32 cellular contexts compared by ENCODE assay signal in the genomic region with DNA sequence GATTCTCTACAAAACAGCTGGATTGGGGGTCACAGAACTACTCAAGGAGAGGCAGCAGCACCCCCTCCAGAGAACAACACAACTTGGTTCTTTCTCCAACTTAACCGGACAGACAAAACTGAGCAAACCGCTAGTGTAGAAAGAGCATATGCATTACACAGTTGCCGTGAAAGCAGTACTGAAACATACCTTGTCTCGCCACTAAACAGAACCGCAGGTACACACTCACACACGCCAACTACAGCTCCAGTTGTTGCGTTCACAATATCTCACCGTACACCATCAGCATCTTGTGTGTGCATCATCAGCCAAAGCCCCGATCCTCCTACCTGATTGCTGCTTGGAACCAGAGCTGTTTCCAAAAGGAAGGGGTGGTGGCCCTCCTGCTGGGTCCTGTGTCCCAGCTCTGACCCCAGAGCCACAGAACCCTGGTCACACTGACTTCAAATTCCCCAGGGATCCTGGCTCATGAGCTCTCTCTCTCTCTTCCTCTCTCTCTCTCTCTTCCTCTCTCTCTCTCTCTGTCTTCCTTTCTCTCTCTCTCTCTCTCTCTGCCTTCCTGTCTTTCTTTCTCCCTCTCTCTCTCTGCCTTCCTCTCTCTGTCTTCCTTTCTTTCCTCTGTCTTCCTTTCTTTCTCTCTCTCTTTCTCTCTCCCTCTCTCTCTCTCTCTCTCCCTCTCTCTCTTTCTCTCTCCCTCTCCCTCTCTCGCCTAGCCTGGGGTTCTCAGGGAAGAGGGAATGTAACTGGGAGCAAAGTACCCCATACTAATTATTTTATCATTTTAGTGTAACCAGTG. TPM values are rescaled to one million over a fixed set of nuclear protein-coding genes. Genes with fewer than 3 reads are reported as not detected.
DNase-seq lines count a peak whose midpoint lies in the region; FAIRE-seq and TF ChIP-seq lines count a peak whose summit lies in the region.
"Had no signal": no experiment of that assay in that cellular context is flagged by ENCODE, and none has a peak within 500 bp of the region (broad histone marks: within the 10 kb centered on the region; RNA-seq: fewer than 3 reads in every experiment).

No MANE protein-coding gene starts in this region.

- DNase-seq in CD4-positive, alpha-beta memory T cell, result no peak
- DNase-seq in HTR-8/SVneo (ENCODE audit: insufficient read length, low spot score), result no peak
- no peak for DNase-seq in endothelial cell (ENCODE audit: low spot score)
- DNase-seq in neural progenitor cell (ENCODE audit: low spot score), result no peak
- no peak for DNase-seq in GOT3 (lab: John Stamatoyannopoulos, UW)
- no peak for DNase-seq in NCI-H526 (lab: John Stamatoyannopoulos, UW)
- no peak for DNase-seq in activated effector memory CD4-positive, alpha-beta T cell treated with anti-CD3 and anti-CD28 coated beads, Interleukin-2, amount 50 U/mL, for 16 hours
- DNase-seq in activated naive CD4-positive, alpha-beta T cell treated with anti-CD3 and anti-CD28 coated beads, Interleukin-2, amount 50 U/mL, for 16 hours, result no peak
- DNase-seq: activated CD4-positive, alpha-beta memory T cell treated with anti-CD3 and anti-CD28 coated beads, Interleukin-2, amount 10 ng/mL, durations not matched to agents 7 days and 5 days; activated naive CD8-positive, alpha-beta T cell treated with anti-CD3 and anti-CD28 coated beads, Interleukin-2, amount 10 ng/mL, durations not matched to agents 7 days and 5 days; BE2C; central memory CD4-positive, alpha-beta T cell; COR-L47; GF-D8; Kasumi-1; left ventricle myocardium superior; NCI-H1048; NCI-H1930; NCI-H226; OCI-M1; Right ventricle myocardium superior; stimulated activated CD4-positive, alpha-beta T cell treated with anti-CD3 and anti-CD28 coated beads, Interleukin-1b, Interleukin-23, amount 100 ng/mL, for 48 hours had no signal

- peaks cover 6% of the 10 kb centered on the region for H3K4me1 ChIP-seq in CD4-positive, alpha-beta memory T cell (ENCODE audit: insufficient read depth, low read length)
- peaks cover 37% of the 10 kb centered on the region for H3K4me1 ChIP-seq in neural progenitor cell
- H3K4me1 ChIP-seq: BE2C had no signal

- H3K9me3 ChIP-seq in CD4-positive, alpha-beta memory T cell (ENCODE audit: control insufficient read depth in 1 of 2, low read length in 2 of 2), result no peaks in the 10 kb centered on the region
- no peaks in the 10 kb centered on the region for H3K9me3 ChIP-seq in neural progenitor cell (ENCODE audit: low read depth)
- H3K9me3 ChIP-seq: A549, BE2C, gastroesophageal sphincter, neutrophil had no signal

- no peaks in the 10 kb centered on the region for H3K27me3 Mint-ChIP-seq in CD4-positive, alpha-beta memory T cell
- peaks cover 7% of the 10 kb centered on the region for H3K27me3 Mint-ChIP-seq in endothelial cell (ENCODE audit: unreplicated experiment)
- peaks cover 11% of the 10 kb centered on the region for H3K27me3 Mint-ChIP-seq in neural progenitor cell (ENCODE audit: insufficient read depth, low read depth)

- POLR2A ChIA-PET in CD4-positive, alpha-beta memory T cell (lab: Charles Lee; ENCODE audit: partially characterized antibody), result no interaction called here

- H4K20me1 ChIP-seq in neural progenitor cell (ENCODE audit: low read depth), result peaks cover 5% of the 10 kb centered on the region

- H3K36me3 Mint-ChIP-seq in CD4-positive, alpha-beta memory T cell, result no peaks in the 10 kb centered on the region
- no peaks in the 10 kb centered on the region for H3K36me3 Mint-ChIP-seq in endothelial cell (ENCODE audit: low read depth, unreplicated experiment)
- peaks cover 16% of the 10 kb centered on the region for H3K36me3 Mint-ChIP-seq in neural progenitor cell

- peak overlapping the region in 5 of 7 donors; percentile 25 to 62 (median 44) for H3K27ac Mint-ChIP-seq in CD4-positive, alpha-beta memory T cell
- peak overlapping the region; percentile 45 for H3K27ac Mint-ChIP-seq in endothelial cell (ENCODE audit: unreplicated experiment)
- peak overlapping the region; percentile 47 for H3K27ac Mint-ChIP-seq in neural progenitor cell
- H3K27ac Mint-ChIP-seq: activated CD4-positive, alpha-beta memory T cell treated with anti-CD3 and anti-CD28 coated beads, Interleukin-2, amount 10 ng/mL, durations not matched to agents 7 days and 5 days; activated naive CD8-positive, alpha-beta T cell treated with anti-CD3 and anti-CD28 coated beads, Interleukin-2, amount 10 ng/mL, durations not matched to agents 7 days and 5 days; dendritic cell treated with granulocyte-macrophage colony-stimulating factor and Interleukin-4, amounts not matched to agents 40 ng/mL and 50 ng/mL, for 4 days had no signal

- H3K4me2 ChIP-seq in neural progenitor cell, result peak overlapping the region; percentile 33
- H3K4me2 ChIP-seq: A549 had no signal

- H3K4me3 Mint-ChIP-seq in CD4-positive, alpha-beta memory T cell, result no peak overlapping the region
- H3K4me3 Mint-ChIP-seq in endothelial cell (ENCODE audit: unreplicated experiment) (no peak overlapping the region), neural progenitor cell (no peak overlapping the region)
- H3K4me3 Mint-ChIP-seq: activated CD4-positive, alpha-beta memory T cell treated with anti-CD3 and anti-CD28 coated beads, Interleukin-2, amount 10 ng/mL, durations not matched to agents 7 days and 5 days; activated naive CD8-positive, alpha-beta T cell treated with anti-CD3 and anti-CD28 coated beads, Interleukin-2, amount 10 ng/mL, durations not matched to agents 7 days and 5 days; dendritic cell treated with granulocyte-macrophage colony-stimulating factor and Interleukin-4, amounts not matched to agents 40 ng/mL and 50 ng/mL, for 4 days had no signal

- no peak overlapping the region for H3K4me3 ChIP-seq in CD4-positive, alpha-beta memory T cell (ENCODE audit: low read length in 2 of 2)
- H3K4me3 ChIP-seq in neural progenitor cell, result no peak overlapping the region
- H3K4me3 ChIP-seq: A549, gastroesophageal sphincter had no signal

- peak; percentile 52 for FAIRE-seq in HTR-8/SVneo (lab: Jason Lieb, UNC)
- FAIRE-seq: A549, astrocyte, HepG2, islet of Langerhans had no signal

- no peaks in the 10 kb centered on the region for H3K27me3 ChIP-seq in CD4-positive, alpha-beta memory T cell (ENCODE audit: insufficient read depth, low read length)
- H3K27me3 ChIP-seq in neural progenitor cell, result no peaks in the 10 kb centered on the region

- H3F3A ChIP-seq in neural progenitor cell (ENCODE audit: low read depth), result peaks cover 64% of the 10 kb centered on the region

- intact Hi-C loops in CD4-positive, alpha-beta memory T cell (cut with micrococcal nuclease), result no loop called here

- no peak overlapping the region for H2AFZ ChIP-seq in neural progenitor cell (replicated peaks)

- H3K27ac ChIP-seq in CD4-positive, alpha-beta memory T cell (ENCODE audit: low read depth, low read length), result no peak overlapping the region
- H3K27ac ChIP-seq in neural progenitor cell, result peak overlapping the region; percentile 23
- H3K27ac ChIP-seq: A549, gastroesophageal sphincter, neutrophil had no signal

- H3K9ac ChIP-seq in neural progenitor cell, result no peak overlapping the region

- peaks cover 5 to 32% (median 14%) of the 10 kb centered on the region in 4 donors for H3K4me1 Mint-ChIP-seq in CD4-positive, alpha-beta memory T cell
- H3K4me1 Mint-ChIP-seq in endothelial cell (ENCODE audit: unreplicated experiment) (peaks cover 34% of the 10 kb centered on the region), neural progenitor cell (peaks cover 56% of the 10 kb centered on the region)

- no peak for TF ChIP-seq CTCF in endothelial cell (IDR thresholded peaks at IDR 0.05; ENCODE audit: unreplicated experiment)
- TF ChIP-seq CTCF in neural progenitor cell (IDR thresholded peaks at IDR 0.05), result no peak

- H3K36me3 ChIP-seq in CD4-positive, alpha-beta memory T cell (ENCODE audit: insufficient read depth, low read length), result no peaks in the 10 kb centered on the region
- no peaks in the 10 kb centered on the region for H3K36me3 ChIP-seq in neural progenitor cell
- H3K36me3 ChIP-seq: BE2C had no signal

- H3K79me2 ChIP-seq in neural progenitor cell (ENCODE audit: low read depth), result peaks cover 3% of the 10 kb centered on the region

- CTCF ChIA-PET in CD4-positive, alpha-beta memory T cell (lab: Charles Lee; ENCODE audit: partially characterized antibody), result interaction anchor here (2.3 to 3.0 kb wide), 2 partner anchors 16 to 20 kb away, joined by 6 to 9 read pairs; no protein-coding TSS in a partner anchor

- H3K9me3 Mint-ChIP-seq in CD4-positive, alpha-beta memory T cell, result no peaks in the 10 kb centered on the region
- H3K9me3 Mint-ChIP-seq in endothelial cell (ENCODE audit: unreplicated experiment) (no peaks in the 10 kb centered on the region), neural progenitor cell (no peaks in the 10 kb centered on the region)
- H3K9me3 Mint-ChIP-seq: activated CD4-positive, alpha-beta memory T cell treated with anti-CD3 and anti-CD28 coated beads, Interleukin-2, amount 10 ng/mL, durations not matched to agents 7 days and 5 days; activated naive CD8-positive, alpha-beta T cell treated with anti-CD3 and anti-CD28 coated beads, Interleukin-2, amount 10 ng/mL, durations not matched to agents 7 days and 5 days; dendritic cell treated with granulocyte-macrophage colony-stimulating factor and Interleukin-4, amounts not matched to agents 40 ng/mL and 50 ng/mL, for 4 days had no signal

RNA-seq across cellular contexts. Expression of gene PIMREG, which starts 8.4 kb away (rescaled TPM):
- total RNA-seq in CD4-positive, alpha-beta memory T cell, result not detected
- polyA plus RNA-seq in CD4-positive, alpha-beta memory T cell, result not detected
- total RNA-seq in endothelial cell (ENCODE audit: unreplicated experiment) (9.1 TPM), neural progenitor cell (ENCODE audit: low replicate concordance) (71.3 and 151 TPM in 2 replicates)
- total RNA-seq: left ventricle myocardium superior, mononuclear cell had no signal

RNA-seq across cellular contexts. Expression of gene AIPL1, which starts 17.7 kb away (rescaled TPM):
- not detected for total RNA-seq in CD4-positive, alpha-beta memory T cell
- polyA plus RNA-seq in CD4-positive, alpha-beta memory T cell, result not detected
- total RNA-seq in endothelial cell (ENCODE audit: unreplicated experiment) (not detected), neural progenitor cell (ENCODE audit: low replicate concordance) (0.37 and 2.3 TPM in 2 replicates)
- total RNA-seq: activated CD4-positive, alpha-beta memory T cell treated with anti-CD3 and anti-CD28 coated beads, Interleukin-2, amount 10 ng/mL, durations not matched to agents 7 days and 5 days; activated naive CD8-positive, alpha-beta T cell treated with anti-CD3 and anti-CD28 coated beads, Interleukin-2, amount 10 ng/mL, durations not matched to agents 7 days and 5 days; astrocyte; gastroesophageal sphincter; HepG2; left ventricle myocardium superior; Right ventricle myocardium superior; skeletal muscle tissue; ureter had no signal
- polyA plus RNA-seq: A549, HepG2 had no signal
